ENCODE assay signal across 8 cellular contexts in the genomic region with DNA sequence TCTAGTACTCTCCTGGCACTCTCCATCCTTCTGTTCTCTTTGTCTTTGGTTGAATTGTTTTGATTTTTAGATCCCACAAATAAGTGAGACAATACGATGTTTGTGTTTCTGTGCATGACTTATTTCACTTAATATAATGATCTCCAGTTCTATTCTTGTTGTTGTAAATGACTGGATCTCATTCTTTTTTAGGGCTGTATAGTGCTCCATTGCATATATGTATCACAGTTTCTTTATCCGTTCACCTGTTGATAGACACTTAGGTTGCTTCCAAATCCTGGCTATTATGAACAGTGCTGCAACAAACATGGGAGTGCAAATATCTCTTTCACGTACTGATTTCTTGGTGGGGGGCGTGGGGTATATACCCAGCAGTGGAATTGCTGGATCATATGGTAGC.
"Had no signal": no experiment of that assay in that cellular context is flagged by ENCODE, and none has a peak within 500 bp of the region (broad histone marks: within the 10 kb centered on the region; RNA-seq: fewer than 3 reads in every experiment).

No MANE protein-coding gene starts in this region.

- H3K27ac ChIP-seq: GM23248 had no signal

- H3K36me3 ChIP-seq: HAP-1 had no signal

- H3K4me1 ChIP-seq: HAP-1 had no signal

- FAIRE-seq: HTR-8/SVneo had no signal

- H3K9ac ChIP-seq: GM23248 had no signal

- H3K4me3 ChIP-seq: GM23248, HAP-1 had no signal

- DNase-seq: GM23248, GOT3, H7, IMR-90, KBM-7 had no signal

- H3K9me3 ChIP-seq: HAP-1 had no signal

- ATAC-seq: HCT116 had no signal

- H2AFZ ChIP-seq: GM23248 had no signal
